ENCODE assay signal across 2 cellular contexts in the genomic region with DNA sequence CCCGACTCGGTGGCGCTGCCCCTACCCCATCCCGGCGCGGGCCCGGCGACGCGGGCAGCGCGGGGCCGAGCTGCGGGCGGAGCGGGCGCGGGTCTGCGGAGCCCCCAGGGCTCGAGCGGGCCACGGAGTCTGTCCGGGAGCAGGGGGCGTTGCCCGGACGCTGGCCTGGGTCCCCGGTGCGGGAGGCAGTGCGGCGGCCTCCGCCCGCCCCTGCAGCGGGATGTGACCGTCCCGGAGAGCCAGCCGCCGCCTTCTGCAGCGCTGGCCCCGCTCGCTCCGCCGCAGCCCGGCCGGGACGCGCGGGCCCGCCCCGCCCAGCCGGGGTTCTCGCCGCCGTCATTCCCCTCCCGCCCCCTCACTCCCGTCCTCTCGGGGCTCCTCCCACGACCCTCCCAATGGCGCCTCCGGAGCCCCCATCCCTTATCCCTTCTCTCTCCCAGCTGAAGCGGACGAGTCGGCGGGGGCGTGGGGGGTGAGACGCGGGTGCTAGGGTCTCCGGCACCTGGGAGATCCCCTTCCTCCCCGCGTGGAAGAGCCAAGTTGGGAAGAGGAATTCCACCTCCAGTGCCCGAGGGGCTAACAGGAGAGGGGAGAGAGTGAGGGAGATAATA.
TF ChIP-seq lines count a peak whose summit lies in the region.

A gene with protein sequence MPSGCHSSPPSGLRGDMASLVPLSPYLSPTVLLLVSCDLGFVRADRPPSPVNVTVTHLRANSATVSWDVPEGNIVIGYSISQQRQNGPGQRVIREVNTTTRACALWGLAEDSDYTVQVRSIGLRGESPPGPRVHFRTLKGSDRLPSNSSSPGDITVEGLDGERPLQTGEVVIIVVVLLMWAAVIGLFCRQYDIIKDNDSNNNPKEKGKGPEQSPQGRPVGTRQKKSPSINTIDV (minus strand): TSS at position 257 of the 611 bp plus-strand sequence. CDS start 521 bp downstream, outside the sequence.

TF ChIP-seq in GM23338, 12 proteins besides CTCF, POLR2A, EP300 and RAD21:
- TF ChIP-seq ZNF331 (CRISPR knock-in tag; IDR thresholded peaks at IDR 0.05; ENCODE audit: low read depth): no peak
- no peak for TF ChIP-seq ZNF114 (CRISPR knock-in tag; IDR thresholded peaks at IDR 0.05)
- TF ChIP-seq CREB1 (CRISPR knock-in tag; IDR thresholded peaks at IDR 0.05; ENCODE audit: low read depth): peak; percentile 45
- TF ChIP-seq EZH2 (IDR thresholded peaks at IDR 0.05; ENCODE audit: low read depth, unreplicated experiment): no peak
- peak; percentile 55 for TF ChIP-seq POLR2AphosphoS5 (IDR thresholded peaks at IDR 0.05; ENCODE audit: low read depth)
- TF ChIP-seq EZH2phosphoT487 (IDR thresholded peaks at IDR 0.05; ENCODE audit: unreplicated experiment): no peak

TF ChIP-seq in H1, 55 proteins besides CTCF, POLR2A, EP300 and RAD21:
- TF ChIP-seq EGR1 (IDR thresholded peaks at IDR 0.05; ENCODE audit: borderline replicate concordance, low read depth, low read length) (peak; percentile 87), HDAC6 (IDR thresholded peaks at IDR 0.05; ENCODE audit: low read depth, low read length) (no peak), TAF7 (optimal IDR thresholded peaks at IDR 0.05; ENCODE audit: borderline replicate concordance, low read depth, low read length) (peak; percentile 13), SIX5 (IDR thresholded peaks at IDR 0.05; ENCODE audit: low read depth, low read length) (no peak), TAF1 (IDR thresholded peaks at IDR 0.05; ENCODE audit: low read depth, low read length) (peak; percentile 92), CBX8 (IDR thresholded peaks at IDR 0.05; ENCODE audit: borderline replicate concordance, low read depth, low read length) (no peak), CTBP2 (IDR thresholded peaks at IDR 0.05; ENCODE audit: borderline replicate concordance, insufficient read depth, insufficient read length, low read length) (no peak), HDAC2 (IDR thresholded peaks at IDR 0.05; ENCODE audit: borderline replicate concordance in 1 of 2, low read depth in 2 of 2, low read length in 2 of 2) (no peak), SAP30 (IDR thresholded peaks at IDR 0.05; ENCODE audit: insufficient read depth, insufficient replicate concordance, low read length) (no peak), KDM1A (IDR thresholded peaks at IDR 0.05; ENCODE audit: borderline replicate concordance, low read length) (no peak), ASH2L (IDR thresholded peaks at IDR 0.05; ENCODE audit: low read length) (peak; percentile 57), ATF3 (IDR thresholded peaks at IDR 0.05; ENCODE audit: insufficient read depth, low read depth, low read length) (no peak), USF2 (IDR thresholded peaks at IDR 0.05; ENCODE audit: low read length) (no peak), BACH1 (IDR thresholded peaks at IDR 0.05; ENCODE audit: low read length) (no peak), ZNF274 (IDR thresholded peaks at IDR 0.05; ENCODE audit: borderline replicate concordance, extremely low read depth, low read length) (no peak), MAFK (IDR thresholded peaks at IDR 0.05; ENCODE audit: low read depth, low read length) (no peak), SP2 (IDR thresholded peaks at IDR 0.05; ENCODE audit: low read length) (no peak), NRF1 (IDR thresholded peaks at IDR 0.05; ENCODE audit: low read depth, low read length) (no peak), RFX5 (IDR thresholded peaks at IDR 0.05; ENCODE audit: borderline replicate concordance, low read depth, low read length) (no peak), PHF8 (conservative IDR thresholded peaks at IDR 0.05; ENCODE audit: low read depth, low read length) (peak; percentile 33), SIRT6 (IDR thresholded peaks at IDR 0.05; ENCODE audit: low read length) (no peak), SP4 (IDR thresholded peaks at IDR 0.05; ENCODE audit: low read length) (no peak), TEAD4 (IDR thresholded peaks at IDR 0.05; ENCODE audit: low read depth, low read length) (no peak), RXRA (IDR thresholded peaks at IDR 0.05; ENCODE audit: insufficient read depth, low read depth, low read length) (no peak), KDM5A (IDR thresholded peaks at IDR 0.05; ENCODE audit: low read length) (no peak), TBP (IDR thresholded peaks at IDR 0.05; ENCODE audit: low read depth, low read length) (peak; percentile 55; the same call in 1 of the 2 replicates), CHD2 (IDR thresholded peaks at IDR 0.05; ENCODE audit: low read length) (no peak), KDM4A (IDR thresholded peaks at IDR 0.05; ENCODE audit: low read depth, low read length, severe bottlenecking) (peak; percentile 79), SIN3A (conservative IDR thresholded peaks at IDR 0.05 in 1 of 2, IDR thresholded peaks at IDR 0.05 in 1 of 2; ENCODE audit: low read depth in 1 of 2, low read length in 2 of 2) (peak in 1 of 2 experiments; percentile 14; a peak in 1 of 4 replicates), SUZ12 (IDR thresholded peaks at IDR 0.05; ENCODE audit: low read length) (no peak), NANOG (IDR thresholded peaks at IDR 0.05; ENCODE audit: insufficient read depth, low read depth, low read length, poor library complexity, severe bottlenecking) (no peak), CEBPB (IDR thresholded peaks at IDR 0.05; ENCODE audit: low read depth, low read length) (no peak), YY1 (IDR thresholded peaks at IDR 0.05; ENCODE audit: low read depth, low read length) (peak; percentile 57; the same call in 1 of the 2 replicates), BRCA1 (IDR thresholded peaks at IDR 0.05; ENCODE audit: low read depth, low read length) (no peak), RBBP5 (IDR thresholded peaks at IDR 0.05; ENCODE audit: borderline replicate concordance, low read depth, low read length) (no peak)
- TF ChIP-seq, protein P1, sequence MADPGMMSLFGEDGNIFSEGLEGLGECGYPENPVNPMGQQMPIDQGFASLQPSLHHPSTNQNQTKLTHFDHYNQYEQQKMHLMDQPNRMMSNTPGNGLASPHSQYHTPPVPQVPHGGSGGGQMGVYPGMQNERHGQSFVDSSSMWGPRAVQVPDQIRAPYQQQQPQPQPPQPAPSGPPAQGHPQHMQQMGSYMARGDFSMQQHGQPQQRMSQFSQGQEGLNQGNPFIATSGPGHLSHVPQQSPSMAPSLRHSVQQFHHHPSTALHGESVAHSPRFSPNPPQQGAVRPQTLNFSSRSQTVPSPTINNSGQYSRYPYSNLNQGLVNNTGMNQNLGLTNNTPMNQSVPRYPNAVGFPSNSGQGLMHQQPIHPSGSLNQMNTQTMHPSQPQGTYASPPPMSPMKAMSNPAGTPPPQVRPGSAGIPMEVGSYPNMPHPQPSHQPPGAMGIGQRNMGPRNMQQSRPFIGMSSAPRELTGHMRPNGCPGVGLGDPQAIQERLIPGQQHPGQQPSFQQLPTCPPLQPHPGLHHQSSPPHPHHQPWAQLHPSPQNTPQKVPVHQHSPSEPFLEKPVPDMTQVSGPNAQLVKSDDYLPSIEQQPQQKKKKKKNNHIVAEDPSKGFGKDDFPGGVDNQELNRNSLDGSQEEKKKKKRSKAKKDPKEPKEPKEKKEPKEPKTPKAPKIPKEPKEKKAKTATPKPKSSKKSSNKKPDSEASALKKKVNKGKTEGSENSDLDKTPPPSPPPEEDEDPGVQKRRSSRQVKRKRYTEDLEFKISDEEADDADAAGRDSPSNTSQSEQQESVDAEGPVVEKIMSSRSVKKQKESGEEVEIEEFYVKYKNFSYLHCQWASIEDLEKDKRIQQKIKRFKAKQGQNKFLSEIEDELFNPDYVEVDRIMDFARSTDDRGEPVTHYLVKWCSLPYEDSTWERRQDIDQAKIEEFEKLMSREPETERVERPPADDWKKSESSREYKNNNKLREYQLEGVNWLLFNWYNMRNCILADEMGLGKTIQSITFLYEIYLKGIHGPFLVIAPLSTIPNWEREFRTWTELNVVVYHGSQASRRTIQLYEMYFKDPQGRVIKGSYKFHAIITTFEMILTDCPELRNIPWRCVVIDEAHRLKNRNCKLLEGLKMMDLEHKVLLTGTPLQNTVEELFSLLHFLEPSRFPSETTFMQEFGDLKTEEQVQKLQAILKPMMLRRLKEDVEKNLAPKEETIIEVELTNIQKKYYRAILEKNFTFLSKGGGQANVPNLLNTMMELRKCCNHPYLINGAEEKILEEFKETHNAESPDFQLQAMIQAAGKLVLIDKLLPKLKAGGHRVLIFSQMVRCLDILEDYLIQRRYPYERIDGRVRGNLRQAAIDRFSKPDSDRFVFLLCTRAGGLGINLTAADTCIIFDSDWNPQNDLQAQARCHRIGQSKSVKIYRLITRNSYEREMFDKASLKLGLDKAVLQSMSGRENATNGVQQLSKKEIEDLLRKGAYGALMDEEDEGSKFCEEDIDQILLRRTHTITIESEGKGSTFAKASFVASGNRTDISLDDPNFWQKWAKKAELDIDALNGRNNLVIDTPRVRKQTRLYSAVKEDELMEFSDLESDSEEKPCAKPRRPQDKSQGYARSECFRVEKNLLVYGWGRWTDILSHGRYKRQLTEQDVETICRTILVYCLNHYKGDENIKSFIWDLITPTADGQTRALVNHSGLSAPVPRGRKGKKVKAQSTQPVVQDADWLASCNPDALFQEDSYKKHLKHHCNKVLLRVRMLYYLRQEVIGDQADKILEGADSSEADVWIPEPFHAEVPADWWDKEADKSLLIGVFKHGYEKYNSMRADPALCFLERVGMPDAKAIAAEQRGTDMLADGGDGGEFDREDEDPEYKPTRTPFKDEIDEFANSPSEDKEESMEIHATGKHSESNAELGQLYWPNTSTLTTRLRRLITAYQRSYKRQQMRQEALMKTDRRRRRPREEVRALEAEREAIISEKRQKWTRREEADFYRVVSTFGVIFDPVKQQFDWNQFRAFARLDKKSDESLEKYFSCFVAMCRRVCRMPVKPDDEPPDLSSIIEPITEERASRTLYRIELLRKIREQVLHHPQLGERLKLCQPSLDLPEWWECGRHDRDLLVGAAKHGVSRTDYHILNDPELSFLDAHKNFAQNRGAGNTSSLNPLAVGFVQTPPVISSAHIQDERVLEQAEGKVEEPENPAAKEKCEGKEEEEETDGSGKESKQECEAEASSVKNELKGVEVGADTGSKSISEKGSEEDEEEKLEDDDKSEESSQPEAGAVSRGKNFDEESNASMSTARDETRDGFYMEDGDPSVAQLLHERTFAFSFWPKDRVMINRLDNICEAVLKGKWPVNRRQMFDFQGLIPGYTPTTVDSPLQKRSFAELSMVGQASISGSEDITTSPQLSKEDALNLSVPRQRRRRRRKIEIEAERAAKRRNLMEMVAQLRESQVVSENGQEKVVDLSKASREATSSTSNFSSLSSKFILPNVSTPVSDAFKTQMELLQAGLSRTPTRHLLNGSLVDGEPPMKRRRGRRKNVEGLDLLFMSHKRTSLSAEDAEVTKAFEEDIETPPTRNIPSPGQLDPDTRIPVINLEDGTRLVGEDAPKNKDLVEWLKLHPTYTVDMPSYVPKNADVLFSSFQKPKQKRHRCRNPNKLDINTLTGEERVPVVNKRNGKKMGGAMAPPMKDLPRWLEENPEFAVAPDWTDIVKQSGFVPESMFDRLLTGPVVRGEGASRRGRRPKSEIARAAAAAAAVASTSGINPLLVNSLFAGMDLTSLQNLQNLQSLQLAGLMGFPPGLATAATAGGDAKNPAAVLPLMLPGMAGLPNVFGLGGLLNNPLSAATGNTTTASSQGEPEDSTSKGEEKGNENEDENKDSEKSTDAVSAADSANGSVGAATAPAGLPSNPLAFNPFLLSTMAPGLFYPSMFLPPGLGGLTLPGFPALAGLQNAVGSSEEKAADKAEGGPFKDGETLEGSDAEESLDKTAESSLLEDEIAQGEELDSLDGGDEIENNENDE (IDR thresholded peaks at IDR 0.05; ENCODE audit: insufficient replicate concordance, low read length): no peak
